In genomic region chr9:120574473-120574872, GRCh38 we compare ENCODE assay signal across 20 cellular contexts.
"Had no signal": no experiment of that assay in that cellular context is flagged by ENCODE, and none has a peak within 500 bp of the region (broad histone marks: within the 10 kb centered on the region; RNA-seq: fewer than 3 reads in every experiment).

No MANE protein-coding gene starts in this region.

- H3K9me3 Mint-ChIP-seq: activated CD4-positive, alpha-beta T cell treated with anti-CD3 and anti-CD28 coated beads, Interleukin-2, amount 10 ng/mL, durations not matched to agents 24 days and 14 days; activated naive CD4-positive, alpha-beta T cell treated with anti-CD3 and anti-CD28 coated beads, Interleukin-2, amount 50 U/mL, for 24 hours; memory B cell; natural killer cell treated with Interleukin-12 subunit alpha and Interleukin-12 subunit beta and Interleukin-15 and Interleukin-18, amount 100 ng/mL, for 72 hours; stimulated activated naive CD8-positive, alpha-beta T cell treated with anti-CD3 and anti-CD28 coated beads, Interleukin-15, amount 100 ng/mL, for 72 hours had no signal

- H3K27me3 Mint-ChIP-seq: activated CD4-positive, alpha-beta T cell treated with anti-CD3 and anti-CD28 coated beads, Interleukin-2, amount 10 ng/mL, durations not matched to agents 24 days and 14 days; activated naive CD4-positive, alpha-beta T cell treated with anti-CD3 and anti-CD28 coated beads, Interleukin-2, amount 50 U/mL, for 24 hours; memory B cell; natural killer cell treated with Interleukin-12 subunit alpha and Interleukin-12 subunit beta and Interleukin-15 and Interleukin-18, amount 100 ng/mL, for 72 hours; stimulated activated naive CD8-positive, alpha-beta T cell treated with anti-CD3 and anti-CD28 coated beads, Interleukin-15, amount 100 ng/mL, for 72 hours had no signal

- H3K4me3 Mint-ChIP-seq: activated CD4-positive, alpha-beta T cell treated with anti-CD3 and anti-CD28 coated beads, Interleukin-2, amount 10 ng/mL, durations not matched to agents 24 days and 14 days; activated naive CD4-positive, alpha-beta T cell treated with anti-CD3 and anti-CD28 coated beads, Interleukin-2, amount 50 U/mL, for 24 hours; memory B cell; natural killer cell treated with Interleukin-12 subunit alpha and Interleukin-12 subunit beta and Interleukin-15 and Interleukin-18, amount 100 ng/mL, for 72 hours; stimulated activated naive CD8-positive, alpha-beta T cell treated with anti-CD3 and anti-CD28 coated beads, Interleukin-15, amount 100 ng/mL, for 72 hours had no signal

- H3K4me1 ChIP-seq: foreskin keratinocyte had no signal

- H3K36me3 ChIP-seq: ovary, prostate gland had no signal

- H3K27ac ChIP-seq: brain microvascular endothelial cell, foreskin keratinocyte, neutrophil, ovary, prostate gland, spleen, suprapubic skin, tibial nerve had no signal

- DNase-seq: activated CD4-positive, alpha-beta T cell treated with anti-CD3 and anti-CD28 coated beads, Interleukin-2, amount 10 ng/mL, durations not matched to agents 24 days and 14 days; activated gamma-delta T cell treated with Interleukin-2 at 50 U/mL for 16 hours; activated T-cell treated with anti-CD3 and anti-CD28 coated beads, Interleukin-2, amount 50 U/mL, for 1 hour; aorta; brain microvascular endothelial cell; caudate nucleus; dermis blood vessel endothelial cell; effector memory CD4-positive, alpha-beta T cell; foreskin keratinocyte; ovary; spleen; stimulated activated CD4-positive, alpha-beta T cell treated with anti-CD3 and anti-CD28 coated beads, Interleukin-4, amount 100 ng/mL, for 24 hours; stimulated activated naive CD8-positive, alpha-beta T cell treated with anti-CD3 and anti-CD28 coated beads, Interleukin-15, amount 100 ng/mL, for 72 hours had no signal

- H3K4me3 ChIP-seq: ovary, prostate gland, spleen, suprapubic skin, tibial nerve had no signal

- H3K27ac Mint-ChIP-seq: activated CD4-positive, alpha-beta T cell treated with anti-CD3 and anti-CD28 coated beads, Interleukin-2, amount 10 ng/mL, durations not matched to agents 24 days and 14 days; activated naive CD4-positive, alpha-beta T cell treated with anti-CD3 and anti-CD28 coated beads, Interleukin-2, amount 50 U/mL, for 24 hours; memory B cell; natural killer cell treated with Interleukin-12 subunit alpha and Interleukin-12 subunit beta and Interleukin-15 and Interleukin-18, amount 100 ng/mL, for 72 hours had no signal

- H3K27me3 ChIP-seq: brain microvascular endothelial cell, foreskin keratinocyte, neutrophil, ovary, spleen, suprapubic skin, tibial nerve had no signal

- H3K9me3 ChIP-seq: neutrophil, ovary, prostate gland, spleen, suprapubic skin, tibial nerve had no signal

- ATAC-seq: foreskin keratinocyte; natural killer cell treated with Interleukin-12 subunit alpha and Interleukin-12 subunit beta and Interleukin-15 and Interleukin-18, amount 100 ng/mL, for 72 hours; stimulated activated naive CD8-positive, alpha-beta T cell treated with anti-CD3 and anti-CD28 coated beads, Interleukin-15, amount 100 ng/mL, for 72 hours had no signal
